In the genomic region with DNA sequence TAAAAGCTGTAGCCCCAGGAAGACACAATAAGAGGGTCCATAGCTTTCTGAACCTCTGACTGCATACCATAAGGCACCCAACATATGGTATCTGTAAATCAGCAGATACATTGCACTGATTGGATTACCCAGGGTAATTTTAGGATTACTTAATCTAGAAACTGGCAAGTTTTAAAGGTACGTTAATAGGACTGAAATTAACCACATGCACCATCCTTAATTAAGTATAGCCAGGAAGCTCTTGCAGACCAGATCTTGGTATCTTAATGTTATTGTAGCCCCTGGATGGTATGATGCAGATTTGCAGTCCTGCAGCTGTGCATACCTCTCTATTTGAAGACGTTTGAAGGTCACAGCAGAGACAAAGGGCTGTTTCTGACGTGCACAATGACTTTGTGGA, we compare ENCODE assay signal across 21 cellular contexts.
DNase-seq lines count a peak whose midpoint lies in the region; FAIRE-seq and TF ChIP-seq lines count a peak whose summit lies in the region.
"Had no signal": no experiment of that assay in that cellular context is flagged by ENCODE, and none has a peak within 500 bp of the region (broad histone marks: within the 10 kb centered on the region; RNA-seq: fewer than 3 reads in every experiment).

No MANE protein-coding gene starts in this region.

- H3K9ac ChIP-seq in mesendoderm (ENCODE audit: low read length) = no peak overlapping the region
- H3K9ac ChIP-seq: BLaER1 treated with 17β-estradiol and CSF1 and Interleukin-3, amounts not matched to agents 10 nM and 100 nM had no signal

- DNase-seq in DMS 273 (lab: John Stamatoyannopoulos, UW; ENCODE audit: unreplicated experiment) = peak; percentile 25
- no peak for DNase-seq in DMS 273 treated with DMSO at 0.1 percent for 48 hours (lab: John Stamatoyannopoulos, UW)
- DNase-seq in HTR-8/SVneo (ENCODE audit: insufficient read length, low spot score) = no peak
- peak; percentile 65 to 77 for DNase-seq in SHP77 (lab: John Stamatoyannopoulos, UW)
- peak; percentile 60 for DNase-seq in mesendoderm
- DNase-seq in prostate gland (ENCODE audit: low spot score) = no peak
- DNase-seq in substantia nigra (lab: John Stamatoyannopoulos, UW) = no peak
- DNase-seq in NCI-H345 treated with DMSO at 0.1 percent for 48 hours (lab: John Stamatoyannopoulos, UW; ENCODE audit: unreplicated experiment) = no peak
- DNase-seq: AML-193; CD4-positive, CD25-positive, alpha-beta regulatory T cell; DMS153; DMS79 treated with DMSO at 0.1 percent for 48 hours; EL had no signal

- H3K4me1 ChIP-seq in mesendoderm (ENCODE audit: control insufficient read depth, low read depth, low read length) = peaks cover 4% of the 10 kb centered on the region
- H3K4me1 ChIP-seq in prostate gland (replicated peaks) = no peaks in the 10 kb centered on the region

- H3K9me3 ChIP-seq in prostate gland = no peaks in the 10 kb centered on the region
- H3K9me3 ChIP-seq: BLaER1 treated with 17β-estradiol and CSF1 and Interleukin-3, amounts not matched to agents 10 nM and 100 nM; HAP-1 had no signal

- H3K4ac ChIP-seq in mesendoderm (ENCODE audit: low read depth, low read length) = no peak overlapping the region

- H3K27me3 ChIP-seq in mesendoderm (ENCODE audit: insufficient read depth, low read length, poor library complexity) (no peaks in the 10 kb centered on the region), prostate gland (replicated peaks; ENCODE audit: insufficient read depth) (no peaks in the 10 kb centered on the region)
- H3K27me3 ChIP-seq: BLaER1 treated with 17β-estradiol and CSF1 and Interleukin-3, amounts not matched to agents 10 nM and 100 nM had no signal

- H2BK120ac ChIP-seq in mesendoderm (ENCODE audit: low read depth, low read length) = no peak overlapping the region

- no peak overlapping the region for H3K56ac ChIP-seq in mesendoderm (ENCODE audit: low read length)

- H2BK15ac ChIP-seq in mesendoderm (replicated peaks; ENCODE audit: low read depth) = no peak overlapping the region

- H4K8ac ChIP-seq in mesendoderm (ENCODE audit: low read depth, low read length) = no peak overlapping the region

- no peak overlapping the region for H3K23ac ChIP-seq in mesendoderm (ENCODE audit: low read length)

- no peaks in the 10 kb centered on the region for H3K36me3 ChIP-seq in mesendoderm (ENCODE audit: control insufficient read depth, insufficient read depth, low read length)
- H3K36me3 ChIP-seq in prostate gland = no peaks in the 10 kb centered on the region
- H3K36me3 ChIP-seq: BLaER1 treated with 17β-estradiol and CSF1 and Interleukin-3, amounts not matched to agents 10 nM and 100 nM; HAP-1 had no signal

- H4K5ac ChIP-seq in mesendoderm (ENCODE audit: low read length) = no peak overlapping the region

- no peak overlapping the region for H2BK5ac ChIP-seq in mesendoderm (ENCODE audit: low read length)

- no peak for TF ChIP-seq CTCF in prostate gland (IDR thresholded peaks at IDR 0.05)

- TF ChIP-seq POLR2A in prostate gland (IDR thresholded peaks at IDR 0.05) = no peak

- peaks cover 4% of the 10 kb centered on the region for H3K79me1 ChIP-seq in mesendoderm (ENCODE audit: low read length)

- intact Hi-C loops in prostate gland (cut with DNase I) = no loop called here

- no peak overlapping the region for H3K4me2 ChIP-seq in mesendoderm (ENCODE audit: low read length)

- no peak overlapping the region for H3K4me3 ChIP-seq in mesendoderm (ENCODE audit: low read length)
- H3K4me3 ChIP-seq in prostate gland = no peak overlapping the region
- H3K4me3 ChIP-seq: BLaER1 treated with 17β-estradiol and CSF1 and Interleukin-3, amounts not matched to agents 10 nM and 100 nM; HAP-1 had no signal

- WGBS in mesendoderm (ENCODE audit: extremely low coverage, insufficient coverage, low lambda C conversion rate) = no CpG with 5 or more reads among the region's 3 CpGs
- 87% methylated on average over 3 of the region's 3 CpGs for WGBS in prostate gland

- no peak overlapping the region for H2AK5ac ChIP-seq in mesendoderm (ENCODE audit: low read length)

- peaks cover 2% of the 10 kb centered on the region for H3K79me2 ChIP-seq in mesendoderm (ENCODE audit: control insufficient read depth, insufficient read depth, low read length)

- H3K18ac ChIP-seq in mesendoderm (ENCODE audit: low read length) = no peak overlapping the region

- no peak overlapping the region for H3K27ac ChIP-seq in mesendoderm (ENCODE audit: low read depth, low read length)
- no peak overlapping the region for H3K27ac ChIP-seq in prostate gland
- H3K27ac ChIP-seq in substantia nigra (ENCODE audit: low read depth, low read length, poor library complexity, severe bottlenecking) = no peak overlapping the region
- H3K27ac ChIP-seq: 22Rv1; BLaER1 treated with 17β-estradiol and CSF1 and Interleukin-3, amounts not matched to agents 10 nM and 100 nM had no signal

- FAIRE-seq in HTR-8/SVneo (lab: Jason Lieb, UNC) = peak; percentile 13
- FAIRE-seq: G401.6, GM12891, GM19239, H1, HepG2 had no signal

Comparison
In these comparisons a context has a peak if more than half of its experiments do, and no peak if none do; other contexts are left out.
1. DNase-seq: peak in DMS 273 (single experiment), SHP77 (2 of 2) and mesendoderm (single experiment); none in DMS 273 treated with DMSO at 0.1 percent for 48 hours (single experiment), HTR-8/SVneo (single experiment), prostate gland (single experiment), substantia nigra (0 of 49) and NCI-H345 treated with DMSO at 0.1 percent for 48 hours (single experiment).